ENCODE assay signal across 1 cellular context in genomic region chr15:64162869-64163661, GRCh38.
TF ChIP-seq lines count a peak whose summit lies in the region.

Gene PPIB, minus strand, starts transcription at chr15:64163022. Its CDS starts 36 bp downstream, at chr15:64162986.

TF ChIP-seq in GM23338, 12 proteins besides CTCF, POLR2A, EP300 and RAD21 (continued from another document):
- TF ChIP-seq ZNF462 (CRISPR knock-in tag; IDR thresholded peaks at IDR 0.05) (no peak), NANOG (IDR thresholded peaks at IDR 0.05; ENCODE audit: borderline replicate concordance) (no peak)
